ENCODE assay signal across 8 cellular contexts in genomic region chr19:44808463-44809371, GRCh38. TPM values are rescaled to one million over a fixed set of nuclear protein-coding genes. Genes with fewer than 3 reads are reported as not detected.
DNase-seq lines count a peak whose midpoint lies in the region; ATAC-seq and TF ChIP-seq lines count a peak whose summit lies in the region.

Gene BCAM (plus strand): TSS chr19:44809103. CDS start chr19:44809125, 22 bp downstream.

- H4K20me1 ChIP-seq in IMR-90 (ENCODE audit: insufficient read depth, low read length), result no peaks in the 10 kb centered on the region

- H3K9me3 ChIP-seq in BE2C, result no peaks in the 10 kb centered on the region
- peaks cover 5% of the 10 kb centered on the region for H3K9me3 ChIP-seq in IMR-90 (ENCODE audit: control insufficient read depth, insufficient read depth, low read length)
- H3K9me3 ChIP-seq in heart left ventricle, result no peaks in the 10 kb centered on the region
- no peaks in the 10 kb centered on the region for H3K9me3 ChIP-seq in ovary

- H3K4me1 ChIP-seq in BE2C (peaks cover 4% of the 10 kb centered on the region; the same call in 1 of the 2 replicates), IMR-90 (ENCODE audit: control insufficient read depth, insufficient read depth, low read length) (peaks cover 15% of the 10 kb centered on the region), heart left ventricle (peaks cover 0 to 50% (median 22%) of the 10 kb centered on the region in 12 donors), ovary (ENCODE audit: insufficient read depth) (peaks cover 13% of the 10 kb centered on the region)

- H3K14ac ChIP-seq in IMR-90 (replicated peaks; ENCODE audit: low read depth, low read length), result peak within 1 kb of the TSS; percentile 97

- intact Hi-C loops in IMR-90 (cut with micrococcal nuclease), result loop anchor here (1.0 to 2.0 kb wide), 2 partner anchors 36 to 237 kb away; no protein-coding TSS in a partner anchor
- intact Hi-C loops in heart left ventricle (cut with DNase I), result loop anchor here in 4 of 10 donors (2.0 kb wide), 2 partner anchors 24 to 36 kb away; no protein-coding TSS in a partner anchor
- intact Hi-C loops in ovary (cut with DNase I), result no loop called here

- H4K91ac ChIP-seq in IMR-90 (ENCODE audit: insufficient read depth, low read depth, low read length), result peak within 1 kb of the TSS; percentile 83

- peak; percentile 74 for DNase-seq in BE2C
- peak; percentile 54 for DNase-seq in IMR-90
- peak in 43 of 58 donors; percentile 4 to 58 (median 20) for DNase-seq in anterior cingulate cortex (lab: John Stamatoyannopoulos, UW)
- peak; percentile 87 to 93 (median 93) for DNase-seq in heart left ventricle
- DNase-seq in ovary, result peak; percentile 82 to 91 (median 89)
- no peak for DNase-seq in effector CD4-positive, alpha-beta T cell
- DNase-seq in stimulated activated CD4-positive, alpha-beta T cell treated with anti-CD3 and anti-CD28 coated beads, Interleukin-1b, Interleukin-23, amount 100 ng/mL, for 48 hours, result no peak

- H2AK5ac ChIP-seq in IMR-90 (ENCODE audit: low read depth, low read length), result peak within 1 kb of the TSS; percentile 91

- H4K5ac ChIP-seq in IMR-90 (ENCODE audit: low read depth, low read length), result peak within 1 kb of the TSS; percentile 57

- peak within 1 kb of the TSS; percentile 95 for H3K4me2 ChIP-seq in IMR-90 (ENCODE audit: low read depth, low read length)

- H2AK9ac ChIP-seq in IMR-90 (replicated peaks; ENCODE audit: low read depth, low read length, poor library complexity), result peak within 1 kb of the TSS; percentile 89

- H3K27me3 ChIP-seq in BE2C, result peaks cover 5% of the 10 kb centered on the region; the same call in 1 of the 2 replicates
- peaks cover 5% of the 10 kb centered on the region; the same call in 1 of the 2 replicates for H3K27me3 ChIP-seq in IMR-90 (ENCODE audit: control insufficient read depth, insufficient read depth, low read length)
- H3K27me3 ChIP-seq in heart left ventricle, result peaks cover 0 to 8% (median 0%) of the 10 kb centered on the region in 9 donors
- no peaks in the 10 kb centered on the region for H3K27me3 ChIP-seq in ovary

- POLR2A ChIA-PET in IMR-90 (lab: Charles Lee; ENCODE audit: unreplicated experiment), result no interaction called here

- peak within 1 kb of the TSS; percentile 83 for H3K9ac ChIP-seq in IMR-90 (ENCODE audit: low read depth, low read length)

- no peaks in the 10 kb centered on the region for H3K9me1 ChIP-seq in IMR-90 (ENCODE audit: insufficient read depth, low read length)

- peak within 1 kb of the TSS; percentile 53; the same call in 1 of the 3 replicates for H2BK15ac ChIP-seq in IMR-90 (ENCODE audit: low read depth, low read length)

- H2BK120ac ChIP-seq in IMR-90 (ENCODE audit: low read depth, low read length), result peak within 1 kb of the TSS; percentile 80

- no peak for TF ChIP-seq RAD21 in IMR-90 (IDR thresholded peaks at IDR 0.05; ENCODE audit: low read length)

- peak within 1 kb of the TSS; percentile 50; the same call in 1 of the 2 replicates for H3K56ac ChIP-seq in IMR-90 (ENCODE audit: extremely low read depth, insufficient read depth, low read length)

- H3K18ac ChIP-seq in IMR-90 (ENCODE audit: low read depth, low read length), result peak within 1 kb of the TSS; percentile 81

- 3% methylated on average over 22 of the region's 59 CpGs; no CpG with 5 or more reads in 1 of the 2 experiments for WGBS in IMR-90 (ENCODE audit: extremely low coverage in 2 of 2, insufficient read length in 1 of 2), 2 experiments
- WGBS in heart left ventricle, 4 donors, result 0 to 2% (median 1%) methylated on average over 22 to 59 of the region's 59 CpGs
- 1 to 2% (median 1%) methylated on average over 47 to 59 of the region's 59 CpGs for WGBS in ovary, 3 donors

- peaks cover 5 to 9% of the 10 kb centered on the region in 2 experiments; a peak in 2 of 4 replicates for H3K79me1 ChIP-seq in IMR-90 (ENCODE audit: low read depth in 1 of 2, low read length in 2 of 2)

- ATAC-seq in IMR-90 (ENCODE audit: low read depth) (peak; percentile 89), heart left ventricle (peak; percentile 80 to 96 (median 92)), GM19023 (IDR thresholded peaks at IDR 0.05; ENCODE audit: unreplicated experiment) (no peak)

- H2BK20ac ChIP-seq in IMR-90 (ENCODE audit: low read depth, low read length), result peak within 1 kb of the TSS; percentile 63

- H4K8ac ChIP-seq in IMR-90 (ENCODE audit: low read depth in 2 of 2, low read length in 2 of 2), result peak within 1 kb of the TSS; percentile 82 to 90

- H3K23ac ChIP-seq in IMR-90 (ENCODE audit: low read depth, low read length), result peak within 1 kb of the TSS; percentile 74; the same call in 1 of the 2 replicates

- H3K36me3 ChIP-seq in BE2C (no peaks in the 10 kb centered on the region), IMR-90 (ENCODE audit: control insufficient read depth, insufficient read depth, low read length) (peaks cover 8% of the 10 kb centered on the region), heart left ventricle (peaks cover 0 to 25% (median 12%) of the 10 kb centered on the region in 9 donors), ovary (no peaks in the 10 kb centered on the region)

- in situ Hi-C loops in IMR-90 (cut with MboI; ENCODE audit: low sequenced_read_pairs), result no loop called here

- peak within 1 kb of the TSS; percentile 85 for H3K4ac ChIP-seq in IMR-90 (ENCODE audit: low read depth, low read length)

- dilution Hi-C loops in IMR-90 (cut with HindIII; ENCODE audit: low sequenced_read_pairs, unreplicated experiment), result no loop called here

- peak within 1 kb of the TSS; percentile 91 for H2AFZ ChIP-seq in IMR-90 (replicated peaks; ENCODE audit: low read length, poor library complexity)

- no peak for TF ChIP-seq EP300 in ovary (IDR thresholded peaks at IDR 0.05)

- H3K27ac ChIP-seq in IMR-90 (ENCODE audit: insufficient read depth, low read length) (peak within 1 kb of the TSS; percentile 53), heart left ventricle (peak within 1 kb of the TSS; percentile 8 to 97 (median 86)), ovary (peak within 1 kb of the TSS in 1 of 2 donors; percentile 39)

- TF ChIP-seq POLR2A in IMR-90 (IDR thresholded peaks at IDR 0.05; ENCODE audit: low read depth, low read length) (no peak), heart left ventricle (IDR thresholded peaks at IDR 0.05) (peak in 1 of 2 donors; percentile 68), ovary (IDR thresholded peaks at IDR 0.05) (no peak)

- CTCF ChIA-PET in IMR-90 (lab: Yijun Ruan, JAX), result interaction anchor here (1.1 kb wide), 1 partner anchor 85 kb away, joined by 3 read pairs; no protein-coding TSS in a partner anchor

- H2BK5ac ChIP-seq in IMR-90 (ENCODE audit: low read depth, low read length, poor library complexity, severe bottlenecking), result peak within 1 kb of the TSS; percentile 23

- H3K4me3 ChIP-seq in BE2C (ENCODE audit: low read depth, low read length) (peak within 1 kb of the TSS; percentile 49), IMR-90 (ENCODE audit: insufficient read depth, low read depth, low read length) (peak within 1 kb of the TSS; percentile 80), heart left ventricle (peak within 1 kb of the TSS; percentile 32 to 94 (median 77)), ovary (peak within 1 kb of the TSS; percentile 47)

- no peak for TF ChIP-seq CTCF in BE2C (IDR thresholded peaks at IDR 0.05; ENCODE audit: low read depth, low read length)
- TF ChIP-seq CTCF in IMR-90 (conservative IDR thresholded peaks at IDR 0.05; ENCODE audit: low read depth, low read length), result no peak
- TF ChIP-seq CTCF in heart left ventricle (IDR thresholded peaks at IDR 0.05), result no peak
- no peak for TF ChIP-seq CTCF in ovary (IDR thresholded peaks at IDR 0.05)

- no TSS peak for BruUV-seq in IMR-90 (replicated peaks; lab: Mats Ljungman, UMichigan)

TF ChIP-seq in IMR-90, 13 proteins besides CTCF, POLR2A, EP300 and RAD21:
- TF ChIP-seq BHLHE40 (IDR thresholded peaks at IDR 0.05; ENCODE audit: low read depth, low read length) (no peak), RCOR1 (IDR thresholded peaks at IDR 0.05; ENCODE audit: insufficient replicate concordance, low read length) (no peak), MAFK (IDR thresholded peaks at IDR 0.05; ENCODE audit: low read depth, low read length) (no peak)

RNA-seq across cellular contexts. Expression of gene BCAM, which starts in this region (rescaled TPM):
- polyA plus RNA-seq in BE2C (2012; ENCODE audit: insufficient read depth, insufficient read length, low read depth), result 7.3 TPM
- total RNA-seq in IMR-90 (2012; rRNA removed), result 2.3 and 2.8 TPM in 2 replicates
- 27.5 and 35.7 TPM in 2 replicates for polyA plus RNA-seq in IMR-90 (2012; rRNA removed)
- 50.8 and 71.8 TPM in 2 replicates for polyA plus RNA-seq in IMR-90 (2012; cell fraction: cytosol; rRNA removed)
- polyA plus RNA-seq in IMR-90 (2012; cell fraction: nucleus; rRNA removed; ENCODE audit: low replicate concordance), result 52.3 and 108 TPM in 2 replicates
- total RNA-seq in heart left ventricle, result 100 to 1,000 TPM in 4 of 9 donors, 10 to 100 TPM in 5; 50.9 to 160 (median 94.3) TPM
- polyA plus RNA-seq in heart left ventricle, result 100 to 1,000 TPM in 1 of 2 donors, 10 to 100 TPM in 1; 55.3 to 126 TPM
- 100 to 1,000 TPM in 2 of 7 donors, 10 to 100 TPM in 5; 18.4 to 419 (median 87.0) TPM for total RNA-seq in ovary
- 10 to 100 TPM in 1 of 2 donors, 1 to 10 TPM in 1; 9.7 to 62.0 TPM for polyA plus RNA-seq in ovary

Comparison
In these comparisons a context has a peak if more than half of its experiments do, and no peak if none do; other contexts are left out.
1. DNase-seq: peak in BE2C (single experiment), IMR-90 (single experiment), anterior cingulate cortex (43 of 58), heart left ventricle (5 of 5) and ovary (5 of 5); none in effector CD4-positive, alpha-beta T cell (single experiment) and stimulated activated CD4-positive, alpha-beta T cell treated with anti-CD3 and anti-CD28 coated beads, Interleukin-1b, Interleukin-23, amount 100 ng/mL, for 48 hours (single experiment).
2. Peak in every context shown above with its lines, with median percentiles within 50 percentile points of each other: H3K4me3 ChIP-seq.